1 cellular context compared by ENCODE assay signal in genomic region chr3:122255757-122256439, GRCh38.
TF ChIP-seq lines count a peak whose summit lies in the region.

No MANE protein-coding gene starts in this region.

TF ChIP-seq in HepG2, 621 proteins besides CTCF, POLR2A, EP300 and RAD21 (continued from another document):
- TF ChIP-seq PAXIP1 (CRISPR knock-in tag; conservative IDR thresholded peaks at IDR 0.05) (no peak), EHMT2 (IDR thresholded peaks at IDR 0.05; ENCODE audit: borderline replicate concordance, low read depth, low read length) (no peak), NCOR1 (IDR thresholded peaks at IDR 0.05; ENCODE audit: borderline replicate concordance, low read length) (no peak), ARID5B (CRISPR knock-in tag; IDR thresholded peaks at IDR 0.05) (peak; percentile 27), MAFK (conservative IDR thresholded peaks at IDR 0.05 in 1 of 2, IDR thresholded peaks at IDR 0.05 in 1 of 2; ENCODE audit: low read length in 2 of 2) (peak; percentile 96 to 97), HMG20A (CRISPR knock-in tag; IDR thresholded peaks at IDR 0.05; ENCODE audit: borderline replicate concordance) (peak; percentile 48; the same call in 1 of the 2 replicates), RARA (CRISPR knock-in tag; IDR thresholded peaks at IDR 0.05) (0 out of 2 replicates have a peak, but pooled peaks have one; percentile 45), FOXP1 (IDR thresholded peaks at IDR 0.05) (no peak), FOXP1 (CRISPR knock-in tag; IDR thresholded peaks at IDR 0.05) (0 out of 2 replicates have a peak, but pooled peaks have one; percentile 16), FOXA3 (CRISPR knock-in tag; IDR thresholded peaks at IDR 0.05) (peak; percentile 20; the same call in 1 of the 2 replicates)
